Comparison of ENCODE assay signal across 19 cellular contexts in genomic region chr2:133255363-133255762, GRCh38.
"Had no signal": no experiment of that assay in that cellular context is flagged by ENCODE, and none has a peak within 500 bp of the region (broad histone marks: within the 10 kb centered on the region; RNA-seq: fewer than 3 reads in every experiment).

No MANE protein-coding gene starts in this region.

- DNase-seq: effector CD8-positive, alpha-beta T cell; gastrocnemius medialis; glutamatergic neuron; immature natural killer cell; kidney; left colon; left ventricle myocardium superior; mesendoderm; naive thymus-derived CD4-positive, alpha-beta T cell; posterior cingulate gyrus; spleen; stimulated activated CD4-positive, alpha-beta T cell treated with anti-CD3 and anti-CD28 coated beads, Interleukin-15, amount 100 ng/mL, for 24 hours; stimulated activated CD4-positive, alpha-beta T cell treated with anti-CD3 and anti-CD28 coated beads, Interleukin-1b, Interleukin-23, amount 100 ng/mL, for 48 hours; stimulated activated CD4-positive, alpha-beta T cell treated with anti-CD3 and anti-CD28 coated beads, Interleukin-4, amount 100 ng/mL, for 24 hours; stimulated activated naive B cell treated with anti-CD40 and anti-IgM and Interleukin-4, amounts not matched to agents 10 μg/mL and 1 μg/mL and 100 μg/mL, for 72 hours; stimulated activated naive CD8-positive, alpha-beta T cell treated with anti-CD3 and anti-CD28 coated beads, Interleukin-15, amount 100 ng/mL, for 72 hours; trophoblast cell had no signal

- H3K27ac ChIP-seq: coronary artery, gastrocnemius medialis, neutrophil, spleen had no signal
